In genomic region chr9:101219030-101219429, GRCh38 we compare ENCODE assay signal across 21 cellular contexts.
"Had no signal": no experiment of that assay in that cellular context is flagged by ENCODE, and none has a peak within 500 bp of the region (broad histone marks: within the 10 kb centered on the region; RNA-seq: fewer than 3 reads in every experiment).

No MANE protein-coding gene starts in this region.

- H3K4me3 ChIP-seq: PC-9, Peyer's patch, SJCRH30 had no signal

- H3K4me1 ChIP-seq: Peyer's patch, SJCRH30 had no signal

- FAIRE-seq: HepG2 had no signal

- H2AFZ ChIP-seq: PC-9 had no signal

- H3K9me3 ChIP-seq: Peyer's patch, SJCRH30 had no signal

- ATAC-seq: HepG2, Right ventricle myocardium inferior, SK-N-SH treated with all-trans-retinoic acid at 6 μM for 48 hours had no signal

- H3K27ac ChIP-seq: PC-9, Peyer's patch, SJCRH30 had no signal

- H3K27me3 ChIP-seq: Peyer's patch, SJCRH30 had no signal

- DNase-seq: IMR-90, Karpas-422, KG1, MV-4-11, NCI-H1048, NCI-H1436 treated with DMSO at 0.1 percent for 48 hours, NCI-H1694, NCI-H187 treated with DMSO at 0.1 percent for 48 hours, NCI-H2107, NCI-H226, NCI-H446, NCI-H510A, NCI-H524 treated with DMSO at 0.1 percent for 48 hours, NCI-H774, PC-9, Peyer's patch, SHP77 treated with DMSO at 0.1 percent for 48 hours, SJCRH30 had no signal

- H3K36me3 ChIP-seq: Peyer's patch, SJCRH30 had no signal

- H3K4me2 ChIP-seq: PC-9 had no signal
